In the genomic region with DNA sequence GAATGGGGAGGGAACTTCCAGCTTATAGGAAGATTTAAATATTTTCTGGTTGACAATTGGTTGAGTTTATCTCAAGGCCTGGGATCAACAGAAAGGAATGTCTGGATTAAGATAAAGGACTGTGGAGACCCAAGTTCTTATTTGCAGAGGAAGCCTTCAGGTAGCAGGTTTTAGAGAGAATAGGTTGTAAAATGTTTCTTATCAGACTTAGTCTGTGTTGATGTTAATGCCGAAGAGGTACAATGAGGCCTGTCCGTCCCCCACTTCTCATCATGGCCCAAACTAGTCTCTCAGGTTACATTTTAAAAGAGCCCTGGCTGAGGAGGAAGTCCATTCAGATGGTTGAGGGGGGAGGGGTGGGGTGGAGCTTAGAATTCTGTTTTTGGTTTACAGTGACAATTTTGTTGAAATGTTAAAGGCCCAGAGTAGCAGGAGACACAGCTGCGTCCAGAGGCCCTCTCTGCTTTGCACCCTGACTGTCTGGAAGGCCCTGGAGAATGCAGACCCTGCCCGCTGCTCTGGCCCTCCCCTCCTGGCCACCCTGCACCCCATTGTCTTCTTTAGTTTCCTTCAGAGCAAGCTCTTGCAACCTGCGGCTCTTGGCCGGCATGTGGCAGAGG, we compare ENCODE assay signal across 29 cellular contexts.
DNase-seq lines count a peak whose midpoint lies in the region; ATAC-seq and TF ChIP-seq lines count a peak whose summit lies in the region.
"Had no signal": no experiment of that assay in that cellular context is flagged by ENCODE, and none has a peak within 500 bp of the region (broad histone marks: within the 10 kb centered on the region; RNA-seq: fewer than 3 reads in every experiment).

No MANE protein-coding gene starts in this region.

- H3K27ac Mint-ChIP-seq in WTC11, result peak overlapping the region; percentile 97
- H3K27ac Mint-ChIP-seq: activated CD4-positive, alpha-beta T cell treated with anti-CD3 and anti-CD28 coated beads, Interleukin-2, amount 10 ng/mL, durations not matched to agents 24 days and 14 days; memory B cell had no signal

- CTCF ChIA-PET in WTC11 (lab: Charles Lee), result interaction anchor here (1.0 to 1.6 kb wide), 5 partner anchors 13 to 83 kb away, joined by 3 to 9 read pairs (median 5); no protein-coding TSS in a partner anchor

- peak; percentile 87 for ATAC-seq in WTC11
- ATAC-seq in activated CD4-positive, CD25-positive, alpha-beta regulatory T cell treated with anti-CD3 and anti-CD28 coated beads, Interleukin-2, amount 50 U/mL, for 24 hours, result no peak
- ATAC-seq: body of pancreas, HCT116, HepG2, left cardiac atrium had no signal

- H3K36me3 Mint-ChIP-seq in WTC11, result no peaks in the 10 kb centered on the region
- H3K36me3 Mint-ChIP-seq: memory B cell had no signal

- H3K36me3 ChIP-seq in HUES64 (ENCODE audit: insufficient read depth, low read length), result no peaks in the 10 kb centered on the region
- H3K36me3 ChIP-seq in iPS-20b (ENCODE audit: insufficient read depth, low read depth, low read length), result no peaks in the 10 kb centered on the region
- H3K36me3 ChIP-seq: adrenal gland, Peyer's patch, prostate gland, sigmoid colon, suprapubic skin had no signal

- H3K27ac ChIP-seq in HUES64 (ENCODE audit: low read depth, low read length) (peak overlapping the region; percentile 67), iPS-20b (ENCODE audit: low read length) (peak overlapping the region; percentile 94)
- H3K27ac ChIP-seq: adrenal gland, body of pancreas, Peyer's patch, prostate gland, sigmoid colon, suprapubic skin, VCaP had no signal

- peaks cover 89% of the 10 kb centered on the region for H3K4me1 Mint-ChIP-seq in WTC11
- H3K4me1 Mint-ChIP-seq: activated CD4-positive, alpha-beta T cell treated with anti-CD3 and anti-CD28 coated beads, Interleukin-2, amount 10 ng/mL, durations not matched to agents 24 days and 14 days; memory B cell had no signal

- H3K9ac ChIP-seq in HUES64 (ENCODE audit: low read depth, low read length) (peak overlapping the region; percentile 66; the same call in 1 of the 2 replicates), iPS-20b (ENCODE audit: low read depth, low read length) (peak overlapping the region; percentile 61; the same call in 1 of the 2 replicates)

- H3K9me3 Mint-ChIP-seq in WTC11, result peaks cover 4% of the 10 kb centered on the region; the same call in 1 of the 2 replicates
- H3K9me3 Mint-ChIP-seq: activated CD4-positive, alpha-beta T cell treated with anti-CD3 and anti-CD28 coated beads, Interleukin-2, amount 10 ng/mL, durations not matched to agents 24 days and 14 days had no signal

- H3K27me3 ChIP-seq in HUES64 (ENCODE audit: insufficient read depth, low read length), result no peaks in the 10 kb centered on the region
- H3K27me3 ChIP-seq in iPS-20b (ENCODE audit: insufficient read depth, low read length), result no peaks in the 10 kb centered on the region
- H3K27me3 ChIP-seq: adrenal gland, body of pancreas, Peyer's patch, sigmoid colon, suprapubic skin had no signal

- DNase-seq in DMS153 treated with DMSO at 0.1 percent for 48 hours (lab: John Stamatoyannopoulos, UW; ENCODE audit: unreplicated experiment) (peak; percentile 63), WTC11 (ENCODE audit: low spot score) (peak; percentile 54), NCI-H1048 (lab: John Stamatoyannopoulos, UW) (no peak), NCI-H1092 treated with DMSO at 0.1 percent for 48 hours (lab: John Stamatoyannopoulos, UW) (no peak)
- DNase-seq in stimulated activated CD4-positive, alpha-beta T cell treated with anti-CD3 and anti-CD28 coated beads, Interleukin-2, amount 100 ng/mL, for 24 hours, result no peak
- DNase-seq: activated CD4-positive, alpha-beta T cell treated with anti-CD3 and anti-CD28 coated beads, Interleukin-2, amount 10 ng/mL, durations not matched to agents 24 days and 14 days; activated T-cell treated with anti-CD3 and anti-CD28 coated beads, Interleukin-2, amount 50 U/mL, for 48 hours; adrenal gland; body of pancreas; cerebellar nuclear complex; DMS79 treated with DMSO at 0.1 percent for 48 hours; Kasumi-1; left cardiac atrium; NCI-H1092; NCI-H1930; NCI-H446 treated with DMSO at 0.1 percent for 48 hours; Peyer's patch; SHP77 treated with DMSO at 0.1 percent for 48 hours; sigmoid colon; stimulated activated naive CD4-positive, alpha-beta T cell had no signal

- POLR2A ChIA-PET in WTC11 (lab: Charles Lee), result no interaction called here

- WGBS in HUES64, result 10% methylated on average over 6 of the region's 6 CpGs

- peak overlapping the region; percentile 21 for H3K4me3 Mint-ChIP-seq in WTC11
- H3K4me3 Mint-ChIP-seq: activated CD4-positive, alpha-beta T cell treated with anti-CD3 and anti-CD28 coated beads, Interleukin-2, amount 10 ng/mL, durations not matched to agents 24 days and 14 days; memory B cell had no signal

- H3K9me3 ChIP-seq in HUES64 (ENCODE audit: insufficient read depth, low read depth, low read length) (no peaks in the 10 kb centered on the region), iPS-20b (ENCODE audit: insufficient read depth, low read depth, low read length) (no peaks in the 10 kb centered on the region)
- H3K9me3 ChIP-seq: adrenal gland, body of pancreas, Peyer's patch, prostate gland, sigmoid colon, suprapubic skin had no signal

- H3K27me3 Mint-ChIP-seq in WTC11 (ENCODE audit: low read depth), result no peaks in the 10 kb centered on the region

- TF ChIP-seq CTCF in WTC11 (IDR thresholded peaks at IDR 0.05), result no peak

- H3K4me3 ChIP-seq in HUES64 (ENCODE audit: low read length) (no peak overlapping the region), iPS-20b (ENCODE audit: low read length) (peak overlapping the region; percentile 23; the same call in 1 of the 2 replicates)
- H3K4me3 ChIP-seq: adrenal gland, body of pancreas, Peyer's patch, prostate gland, sigmoid colon, suprapubic skin had no signal

- H3K4me1 ChIP-seq in HUES64 (ENCODE audit: insufficient read depth, low read length) (peaks cover 41% of the 10 kb centered on the region), iPS-20b (ENCODE audit: insufficient read depth, low read length) (peaks cover 31% of the 10 kb centered on the region)
- H3K4me1 ChIP-seq: adrenal gland, body of pancreas, Peyer's patch, prostate gland, sigmoid colon, suprapubic skin had no signal

TF ChIP-seq in WTC11, 78 proteins besides CTCF, POLR2A, EP300 and RAD21:
- TF ChIP-seq, protein P1, sequence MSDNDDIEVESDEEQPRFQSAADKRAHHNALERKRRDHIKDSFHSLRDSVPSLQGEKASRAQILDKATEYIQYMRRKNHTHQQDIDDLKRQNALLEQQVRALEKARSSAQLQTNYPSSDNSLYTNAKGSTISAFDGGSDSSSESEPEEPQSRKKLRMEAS (CRISPR knock-in tag; IDR thresholded peaks at IDR 0.05), result no peak
- TF ChIP-seq, protein P2, sequence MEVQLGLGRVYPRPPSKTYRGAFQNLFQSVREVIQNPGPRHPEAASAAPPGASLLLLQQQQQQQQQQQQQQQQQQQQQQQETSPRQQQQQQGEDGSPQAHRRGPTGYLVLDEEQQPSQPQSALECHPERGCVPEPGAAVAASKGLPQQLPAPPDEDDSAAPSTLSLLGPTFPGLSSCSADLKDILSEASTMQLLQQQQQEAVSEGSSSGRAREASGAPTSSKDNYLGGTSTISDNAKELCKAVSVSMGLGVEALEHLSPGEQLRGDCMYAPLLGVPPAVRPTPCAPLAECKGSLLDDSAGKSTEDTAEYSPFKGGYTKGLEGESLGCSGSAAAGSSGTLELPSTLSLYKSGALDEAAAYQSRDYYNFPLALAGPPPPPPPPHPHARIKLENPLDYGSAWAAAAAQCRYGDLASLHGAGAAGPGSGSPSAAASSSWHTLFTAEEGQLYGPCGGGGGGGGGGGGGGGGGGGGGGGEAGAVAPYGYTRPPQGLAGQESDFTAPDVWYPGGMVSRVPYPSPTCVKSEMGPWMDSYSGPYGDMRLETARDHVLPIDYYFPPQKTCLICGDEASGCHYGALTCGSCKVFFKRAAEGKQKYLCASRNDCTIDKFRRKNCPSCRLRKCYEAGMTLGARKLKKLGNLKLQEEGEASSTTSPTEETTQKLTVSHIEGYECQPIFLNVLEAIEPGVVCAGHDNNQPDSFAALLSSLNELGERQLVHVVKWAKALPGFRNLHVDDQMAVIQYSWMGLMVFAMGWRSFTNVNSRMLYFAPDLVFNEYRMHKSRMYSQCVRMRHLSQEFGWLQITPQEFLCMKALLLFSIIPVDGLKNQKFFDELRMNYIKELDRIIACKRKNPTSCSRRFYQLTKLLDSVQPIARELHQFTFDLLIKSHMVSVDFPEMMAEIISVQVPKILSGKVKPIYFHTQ (CRISPR knock-in tag; IDR thresholded peaks at IDR 0.05), result 0 out of 2 replicates have a peak, but pooled peaks have one; percentile 29
- TF ChIP-seq PRRX2 (CRISPR knock-in tag; IDR thresholded peaks at IDR 0.05) (no peak), ETV6 (CRISPR knock-in tag; IDR thresholded peaks at IDR 0.05) (0 out of 2 replicates have a peak, but pooled peaks have one; percentile 22), RORB (CRISPR knock-in tag; IDR thresholded peaks at IDR 0.05) (no peak)

Comparison
In these comparisons a context has a peak if more than half of its experiments do, and no peak if none do; other contexts are left out.
1. DNase-seq: peak in DMS153 treated with DMSO at 0.1 percent for 48 hours (single experiment) and WTC11 (single experiment); none in NCI-H1048 (single experiment), stimulated activated CD4-positive, alpha-beta T cell treated with anti-CD3 and anti-CD28 coated beads, Interleukin-2, amount 100 ng/mL, for 24 hours (0 of 2) and NCI-H1092 treated with DMSO at 0.1 percent for 48 hours (single experiment).